ENCODE assay signal across 22 cellular contexts in the genomic region with DNA sequence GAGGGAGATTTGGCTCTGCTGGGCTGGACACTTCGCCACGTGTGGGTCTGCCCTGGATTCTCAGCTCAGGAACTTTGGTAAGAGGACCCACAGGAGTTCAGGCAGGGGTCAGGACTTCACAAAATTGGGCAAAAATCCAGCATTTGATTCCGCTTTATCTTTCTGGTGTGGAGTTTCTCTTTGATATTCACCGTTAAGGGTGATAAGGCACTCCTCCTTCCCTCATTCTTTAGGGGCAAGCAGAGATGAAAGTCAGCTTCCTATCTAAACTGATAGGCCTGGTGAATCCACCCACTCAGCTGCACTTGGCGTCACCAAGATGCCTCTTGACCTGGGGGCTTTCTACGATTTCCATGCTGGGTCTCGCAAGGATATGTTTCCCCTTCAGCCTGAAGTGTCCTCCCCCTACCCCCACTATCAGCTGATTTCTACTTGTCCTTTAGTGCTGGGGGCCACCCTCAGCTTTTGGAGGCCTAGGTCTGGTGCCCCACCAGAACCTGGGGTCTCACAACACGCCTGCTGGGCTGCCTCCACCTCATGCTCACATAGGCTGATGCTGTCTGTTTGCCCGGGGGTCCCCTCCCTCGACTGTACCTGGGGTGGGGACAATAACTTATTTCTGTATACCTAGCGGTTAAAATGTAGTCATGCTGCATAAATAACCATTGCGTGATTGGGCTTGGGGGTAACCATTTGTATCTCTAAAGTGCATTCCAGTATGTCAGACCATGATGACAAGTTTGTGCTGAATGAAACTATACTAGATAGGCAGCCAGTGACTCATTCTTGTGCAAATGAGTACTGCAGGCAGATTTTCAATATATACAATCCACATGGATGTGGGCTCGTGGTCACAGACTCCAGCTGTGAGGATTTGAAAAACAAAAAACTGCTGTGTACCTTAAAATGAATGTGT.
DNase-seq lines count a peak whose midpoint lies in the region; ATAC-seq, FAIRE-seq and TF ChIP-seq lines count a peak whose summit lies in the region.
"Had no signal": no experiment of that assay in that cellular context is flagged by ENCODE, and none has a peak within 500 bp of the region (broad histone marks: within the 10 kb centered on the region; RNA-seq: fewer than 3 reads in every experiment).

No MANE protein-coding gene starts in this region.

- H4K20me1 ChIP-seq in astrocyte (ENCODE audit: insufficient read depth, low read length) = no peaks in the 10 kb centered on the region

- FAIRE-seq in astrocyte (lab: Jason Lieb, UNC) = peak; percentile 45
- FAIRE-seq: GM12892 had no signal

- no peak overlapping the region for H2AFZ ChIP-seq in astrocyte (ENCODE audit: low read depth, low read length)

- no peaks in the 10 kb centered on the region for H3K9me3 Mint-ChIP-seq in astrocyte (ENCODE audit: unreplicated experiment)
- H3K9me3 Mint-ChIP-seq: activated naive CD4-positive, alpha-beta T cell treated with anti-CD3 and anti-CD28 coated beads, Interleukin-2, amount 50 U/mL, for 24 hours; CD8-positive, alpha-beta T cell; H9; stimulated activated naive CD8-positive, alpha-beta T cell treated with anti-CD3 and anti-CD28 coated beads, Interleukin-15, Interleukin-2, amounts not matched to agents 100 ng/mL and 50 ng/mL, for 24 hours had no signal

- no peak overlapping the region for H3K4me3 Mint-ChIP-seq in astrocyte (ENCODE audit: unreplicated experiment)
- H3K4me3 Mint-ChIP-seq: activated naive CD4-positive, alpha-beta T cell treated with anti-CD3 and anti-CD28 coated beads, Interleukin-2, amount 50 U/mL, for 24 hours; brain; CD8-positive, alpha-beta T cell; H9; stimulated activated naive CD8-positive, alpha-beta T cell treated with anti-CD3 and anti-CD28 coated beads, Interleukin-15, Interleukin-2, amounts not matched to agents 100 ng/mL and 50 ng/mL, for 24 hours had no signal

- H3K9ac ChIP-seq in astrocyte (ENCODE audit: low read length) = peak overlapping the region; percentile 11

- H3K27me3 Mint-ChIP-seq in astrocyte (ENCODE audit: low read depth, unreplicated experiment) = peaks cover 14% of the 10 kb centered on the region
- H3K27me3 Mint-ChIP-seq: activated naive CD4-positive, alpha-beta T cell treated with anti-CD3 and anti-CD28 coated beads, Interleukin-2, amount 50 U/mL, for 24 hours; stimulated activated naive CD8-positive, alpha-beta T cell treated with anti-CD3 and anti-CD28 coated beads, Interleukin-15, Interleukin-2, amounts not matched to agents 100 ng/mL and 50 ng/mL, for 24 hours had no signal

- peak overlapping the region; percentile 13 for H3K27ac Mint-ChIP-seq in astrocyte (ENCODE audit: unreplicated experiment)
- H3K27ac Mint-ChIP-seq: activated naive CD4-positive, alpha-beta T cell treated with anti-CD3 and anti-CD28 coated beads, Interleukin-2, amount 50 U/mL, for 24 hours; brain; CD8-positive, alpha-beta T cell; H9; stimulated activated naive CD8-positive, alpha-beta T cell treated with anti-CD3 and anti-CD28 coated beads, Interleukin-15, Interleukin-2, amounts not matched to agents 100 ng/mL and 50 ng/mL, for 24 hours had no signal

- no peaks in the 10 kb centered on the region for H3K79me2 ChIP-seq in astrocyte (ENCODE audit: insufficient read depth, low read length)

- intact Hi-C loops in posterior vena cava (cut with DNase I) = no loop called here

- no peaks in the 10 kb centered on the region for H3K36me3 Mint-ChIP-seq in astrocyte (ENCODE audit: low read depth, unreplicated experiment)

- H3K27me3 ChIP-seq in astrocyte (ENCODE audit: insufficient read depth, low read length) = no peaks in the 10 kb centered on the region
- H3K27me3 ChIP-seq: tibial nerve had no signal

- TF ChIP-seq CTCF in astrocyte (IDR thresholded peaks at IDR 0.05; ENCODE audit: insufficient read depth, low read depth, low read length) (no peak), fibroblast of pulmonary artery (IDR thresholded peaks at IDR 0.05; ENCODE audit: low read length, missing control alignments) (no peak)

- H3K9me3 ChIP-seq in astrocyte (ENCODE audit: insufficient read depth, low read depth, low read length) = no peaks in the 10 kb centered on the region
- H3K9me3 ChIP-seq: mucosa of descending colon, tibial nerve had no signal

- H3K4me1 ChIP-seq in astrocyte (ENCODE audit: insufficient read depth, low read length) = peaks cover 21% of the 10 kb centered on the region

- H3K4me3 ChIP-seq in astrocyte (ENCODE audit: insufficient read depth, low read depth, low read length) (no peak overlapping the region), fibroblast of pulmonary artery (replicated peaks; ENCODE audit: low read depth, low read length) (no peak overlapping the region)
- H3K4me3 ChIP-seq: mucosa of descending colon, tibial nerve had no signal

- peak overlapping the region; percentile 47 for H3K4me2 ChIP-seq in astrocyte (ENCODE audit: low read length)

- H3K36me3 ChIP-seq in astrocyte (ENCODE audit: insufficient read depth, low read length) = no peaks in the 10 kb centered on the region
- H3K36me3 ChIP-seq: tibial nerve had no signal

- no peak for ATAC-seq in HG03196 (IDR thresholded peaks at IDR 0.05; ENCODE audit: unreplicated experiment)
- ATAC-seq: CD8-positive, alpha-beta T cell; mucosa of descending colon had no signal

- peak overlapping the region; percentile 57 for H3K27ac ChIP-seq in astrocyte (ENCODE audit: low read depth, low read length)
- H3K27ac ChIP-seq: tibial nerve had no signal

- DNase-seq in HS-5 (ENCODE audit: low read depth) = peak; percentile 52
- DNase-seq in astrocyte (ENCODE audit: low read depth) = peak; percentile 88
- peak; percentile 81 for DNase-seq in fibroblast of pulmonary artery (ENCODE audit: low read depth)
- peak; percentile 34 for DNase-seq in posterior vena cava (ENCODE audit: low spot score)
- no peak for DNase-seq in RKO (ENCODE audit: low spot score)
- no peak for DNase-seq in cerebellum (ENCODE audit: low spot score)
- no peak for DNase-seq in NAMALWA (ENCODE audit: low spot score)
- DNase-seq: CD8-positive, alpha-beta T cell; dermis blood vessel endothelial cell; H9; Kasumi-1; left cardiac atrium; mucosa of descending colon; NCI-H1092 treated with DMSO at 0.1 percent for 48 hours; NCI-H2081 treated with DMSO at 0.1 percent for 48 hours; NCI-H510A had no signal

- H3K4me1 Mint-ChIP-seq in astrocyte (ENCODE audit: low read depth, unreplicated experiment) = peaks cover 20% of the 10 kb centered on the region
- H3K4me1 Mint-ChIP-seq: activated naive CD4-positive, alpha-beta T cell treated with anti-CD3 and anti-CD28 coated beads, Interleukin-2, amount 50 U/mL, for 24 hours had no signal

Comparison
In these comparisons a context has a peak if more than half of its experiments do, and no peak if none do; other contexts are left out.
1. DNase-seq: peak in HS-5 (single experiment), astrocyte (single experiment), fibroblast of pulmonary artery (single experiment) and posterior vena cava (single experiment); none in RKO (single experiment), cerebellum (single experiment) and NAMALWA (single experiment).